2 cellular contexts compared by ENCODE assay signal in genomic region chr12:56437430-56438176, GRCh38.
A peak's percentile ranks its signal among the peaks of the same experiment; 100 is the strongest.
TF ChIP-seq lines count a peak whose summit lies in the region.

No MANE protein-coding gene starts in this region.

TF ChIP-seq in HEK293, 187 proteins besides CTCF, POLR2A, EP300 and RAD21:
- TF ChIP-seq ZNF335 (tag by site-specific recombination; conservative IDR thresholded peaks at IDR 0.05) (peak; percentile 61), ZBTB44 (tag by site-specific recombination; IDR thresholded peaks at IDR 0.05) (peak; percentile 48; the same call in 1 of the 2 replicates), OSR2 (tag by site-specific recombination; IDR thresholded peaks at IDR 0.05) (no peak), PRDM10 (tag by site-specific recombination; IDR thresholded peaks at IDR 0.05) (no peak)

TF ChIP-seq in GM12878, 131 proteins besides CTCF, POLR2A, EP300 and RAD21:
- TF ChIP-seq FOXK2 (IDR thresholded peaks at IDR 0.05) (no peak), PKNOX1 (IDR thresholded peaks at IDR 0.05) (peak; percentile 36; the same call in 1 of the 2 replicates), HDGF (IDR thresholded peaks at IDR 0.05) (no peak), SP1 (IDR thresholded peaks at IDR 0.05; ENCODE audit: low read depth, low read length) (no peak)
